Comparison of ENCODE assay signal across 8 cellular contexts in the genomic region with DNA sequence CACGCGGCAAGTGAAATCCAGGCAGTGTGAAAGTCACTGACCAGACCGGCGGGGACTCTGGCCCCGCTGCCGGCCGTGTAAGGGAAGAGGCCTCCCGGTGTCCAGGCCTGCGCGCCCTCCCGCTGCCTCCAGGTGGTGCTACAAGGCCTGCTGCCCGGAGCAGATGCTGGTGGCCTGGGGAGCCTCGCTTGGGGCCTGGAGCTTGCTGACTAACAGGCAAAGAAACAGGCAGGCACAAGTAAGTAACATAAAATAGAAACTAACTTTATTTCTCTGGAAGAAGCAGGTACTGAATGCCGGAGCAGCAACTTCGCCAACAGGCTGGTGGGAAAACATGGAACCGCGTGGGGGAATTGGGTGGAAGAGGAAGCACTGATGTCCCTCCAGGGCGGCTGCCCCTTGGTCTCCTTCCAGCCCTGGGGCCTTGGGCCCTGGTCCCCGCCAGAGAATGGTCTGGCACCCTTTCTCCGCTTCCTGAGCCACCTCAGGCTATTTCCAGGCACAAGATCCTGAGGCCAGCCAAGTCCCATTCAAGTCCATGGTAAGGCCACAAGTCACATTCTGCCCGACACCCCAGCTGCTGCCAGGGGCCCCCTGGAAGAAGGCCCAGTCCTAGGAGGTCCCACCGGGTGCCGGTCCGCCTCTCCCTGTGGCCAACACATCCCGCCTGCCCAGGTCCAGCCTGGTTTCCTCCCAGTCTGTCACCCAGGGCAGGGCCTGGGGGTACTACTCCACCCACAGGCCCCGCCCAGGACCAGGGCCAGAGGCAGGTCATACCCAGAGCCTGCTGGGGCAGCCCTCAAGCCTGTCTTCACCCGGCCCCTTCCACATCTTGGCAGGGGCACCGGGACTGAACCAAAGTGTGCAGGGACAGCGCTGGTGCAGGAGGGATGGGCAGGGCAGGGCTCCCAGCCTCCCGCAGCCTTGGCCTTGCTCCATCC. TPM values are rescaled to one million over a fixed set of nuclear protein-coding genes. Genes with fewer than 3 reads are reported as not detected.
DNase-seq lines count a peak whose midpoint lies in the region; ATAC-seq and TF ChIP-seq lines count a peak whose summit lies in the region.

No MANE protein-coding gene starts in this region.

- no peaks in the 10 kb centered on the region for H3K27me3 ChIP-seq in CD4-positive, alpha-beta memory T cell (ENCODE audit: insufficient read depth, low read length)
- H3K27me3 ChIP-seq in esophagus squamous epithelium: no peaks in the 10 kb centered on the region

- 7 to 51% methylated on average over 9 to 19 of the region's 30 CpGs for WGBS in esophagus squamous epithelium, 2 donors

- H3K9me3 Mint-ChIP-seq in CD4-positive, alpha-beta memory T cell: peaks cover 0 to 2% (median 0%) of the 10 kb centered on the region in 8 donors
- H3K9me3 Mint-ChIP-seq in activated T-cell treated with anti-CD3 and anti-CD28 coated beads, Interleukin-2, amount 50 U/mL, for 4 hours: no peaks in the 10 kb centered on the region
- no peaks in the 10 kb centered on the region for H3K9me3 Mint-ChIP-seq in nephron progenitor cell
- H3K9me3 Mint-ChIP-seq in stimulated activated effector memory CD8-positive, alpha-beta T cell treated with anti-CD3 and anti-CD28 coated beads, Interleukin-12 subunit alpha, Interleukin-12 subunit beta, amount 100 ng/mL, for 72 hours: no peaks in the 10 kb centered on the region

- no peaks in the 10 kb centered on the region for H3K9me3 ChIP-seq in CD4-positive, alpha-beta memory T cell (ENCODE audit: control insufficient read depth in 1 of 2, low read length in 2 of 2)
- H3K9me3 ChIP-seq in esophagus squamous epithelium: no peaks in the 10 kb centered on the region

- H3K36me3 Mint-ChIP-seq in CD4-positive, alpha-beta memory T cell: peaks cover 0 to 16% of the 10 kb centered on the region in 2 donors
- H3K36me3 Mint-ChIP-seq in activated T-cell treated with anti-CD3 and anti-CD28 coated beads, Interleukin-2, amount 50 U/mL, for 4 hours (ENCODE audit: insufficient read depth): no peaks in the 10 kb centered on the region
- H3K36me3 Mint-ChIP-seq in nephron progenitor cell (ENCODE audit: low read depth): peaks cover 4% of the 10 kb centered on the region
- peaks cover 22% of the 10 kb centered on the region for H3K36me3 Mint-ChIP-seq in stimulated activated effector memory CD8-positive, alpha-beta T cell treated with anti-CD3 and anti-CD28 coated beads, Interleukin-12 subunit alpha, Interleukin-12 subunit beta, amount 100 ng/mL, for 72 hours

- DNase-seq in CD4-positive, alpha-beta memory T cell: peak; percentile 30 to 54 (median 43)
- DNase-seq in OCI-M2 (lab: John Stamatoyannopoulos, UW; ENCODE audit: unreplicated experiment) (peak; percentile 2), esophagus squamous epithelium (lab: John Stamatoyannopoulos, UW) (no peak), nephron progenitor cell (peak; percentile 91)
- DNase-seq in activated T-cell treated with anti-CD3 and anti-CD28 coated beads, Interleukin-2, amount 50 U/mL, for 4 hours: peak; percentile 59
- DNase-seq in stimulated activated effector memory CD8-positive, alpha-beta T cell treated with anti-CD3 and anti-CD28 coated beads, Interleukin-12 subunit alpha, Interleukin-12 subunit beta, amount 100 ng/mL, for 72 hours (ENCODE audit: low spot score in 2 of 2): peak; percentile 66 to 81

- no peak overlapping the region for H3K4me3 Mint-ChIP-seq in CD4-positive, alpha-beta memory T cell
- H3K4me3 Mint-ChIP-seq in activated T-cell treated with anti-CD3 and anti-CD28 coated beads, Interleukin-2, amount 50 U/mL, for 4 hours: no peak overlapping the region
- H3K4me3 Mint-ChIP-seq in nephron progenitor cell: no peak overlapping the region
- no peak overlapping the region for H3K4me3 Mint-ChIP-seq in stimulated activated effector memory CD8-positive, alpha-beta T cell treated with anti-CD3 and anti-CD28 coated beads, Interleukin-12 subunit alpha, Interleukin-12 subunit beta, amount 100 ng/mL, for 72 hours

- peaks cover 8% of the 10 kb centered on the region for H3K4me1 ChIP-seq in CD4-positive, alpha-beta memory T cell (ENCODE audit: insufficient read depth, low read length)
- H3K4me1 ChIP-seq in esophagus squamous epithelium: peaks cover 13 to 35% (median 18%) of the 10 kb centered on the region in 3 donors

- peak overlapping the region in 2 of 7 donors; percentile 47 to 48 for H3K27ac Mint-ChIP-seq in CD4-positive, alpha-beta memory T cell
- peak overlapping the region; percentile 19 for H3K27ac Mint-ChIP-seq in nephron progenitor cell
- peak overlapping the region; percentile 78 for H3K27ac Mint-ChIP-seq in stimulated activated effector memory CD8-positive, alpha-beta T cell treated with anti-CD3 and anti-CD28 coated beads, Interleukin-12 subunit alpha, Interleukin-12 subunit beta, amount 100 ng/mL, for 72 hours

- CTCF ChIA-PET in CD4-positive, alpha-beta memory T cell (lab: Charles Lee; ENCODE audit: partially characterized antibody): interaction anchor here (0.8 to 3.5 kb wide), 3 partner anchors 26 to 50 kb away, joined by 3 to 65 read pairs (median 4); no protein-coding TSS in a partner anchor

- H3K27ac ChIP-seq in CD4-positive, alpha-beta memory T cell (ENCODE audit: low read depth, low read length): no peak overlapping the region
- H3K27ac ChIP-seq in esophagus squamous epithelium: peak overlapping the region; percentile 86 to 94 (median 91)

- TF ChIP-seq POLR2A in esophagus squamous epithelium (IDR thresholded peaks at IDR 0.05): no peak

- no peaks in the 10 kb centered on the region for H3K36me3 ChIP-seq in CD4-positive, alpha-beta memory T cell (ENCODE audit: insufficient read depth, low read length)
- H3K36me3 ChIP-seq in esophagus squamous epithelium: peaks cover 10 to 37% (median 22%) of the 10 kb centered on the region in 3 donors

- POLR2A ChIA-PET in CD4-positive, alpha-beta memory T cell (lab: Charles Lee; ENCODE audit: partially characterized antibody): interaction anchor here (1.3 to 2.5 kb wide), 2 partner anchors 44 to 52 kb away, joined by 5 to 9 read pairs; no protein-coding TSS in a partner anchor

- ATAC-seq in HG02642 (IDR thresholded peaks at IDR 0.05; ENCODE audit: poor library complexity, unreplicated experiment): peak; percentile 56
- peak; percentile 82 to 86 for ATAC-seq in activated T-cell treated with anti-CD3 and anti-CD28 coated beads, Interleukin-2, amount 50 U/mL, for 4 hours
- peak; percentile 88 for ATAC-seq in stimulated activated effector memory CD8-positive, alpha-beta T cell treated with anti-CD3 and anti-CD28 coated beads, Interleukin-12 subunit alpha, Interleukin-12 subunit beta, amount 100 ng/mL, for 72 hours
- ATAC-seq in GM18909 (IDR thresholded peaks at IDR 0.05; ENCODE audit: poor library complexity, unreplicated experiment): no peak

- peaks cover 5 to 8% (median 7%) of the 10 kb centered on the region in 4 donors for H3K4me1 Mint-ChIP-seq in CD4-positive, alpha-beta memory T cell
- peaks cover 7% of the 10 kb centered on the region for H3K4me1 Mint-ChIP-seq in activated T-cell treated with anti-CD3 and anti-CD28 coated beads, Interleukin-2, amount 50 U/mL, for 4 hours (ENCODE audit: low read depth)
- H3K4me1 Mint-ChIP-seq in nephron progenitor cell: peaks cover 21% of the 10 kb centered on the region
- H3K4me1 Mint-ChIP-seq in stimulated activated effector memory CD8-positive, alpha-beta T cell treated with anti-CD3 and anti-CD28 coated beads, Interleukin-12 subunit alpha, Interleukin-12 subunit beta, amount 100 ng/mL, for 72 hours: peaks cover 14% of the 10 kb centered on the region

- H3K4me3 ChIP-seq in CD4-positive, alpha-beta memory T cell (ENCODE audit: low read length in 2 of 2): no peak overlapping the region
- H3K4me3 ChIP-seq in esophagus squamous epithelium: no peak overlapping the region

- H3K27me3 Mint-ChIP-seq in CD4-positive, alpha-beta memory T cell: no peaks in the 10 kb centered on the region
- no peaks in the 10 kb centered on the region for H3K27me3 Mint-ChIP-seq in activated T-cell treated with anti-CD3 and anti-CD28 coated beads, Interleukin-2, amount 50 U/mL, for 4 hours (ENCODE audit: low read depth)
- peaks cover 6% of the 10 kb centered on the region for H3K27me3 Mint-ChIP-seq in nephron progenitor cell (ENCODE audit: low read depth, poor library complexity)

- intact Hi-C loops in CD4-positive, alpha-beta memory T cell (cut with micrococcal nuclease): loop anchor here (1.0 kb wide), 2 partner anchors 31 to 52 kb away; no protein-coding TSS in a partner anchor
- intact Hi-C loops in esophagus squamous epithelium (cut with DNase I): loop anchor here (5.0 kb wide), 1 partner anchor 34 kb away; no protein-coding TSS in a partner anchor

- TF ChIP-seq CTCF in esophagus squamous epithelium (IDR thresholded peaks at IDR 0.05) (peak; percentile 83 to 98 (median 96)), nephron progenitor cell (IDR thresholded peaks at IDR 0.05) (peak; percentile 94)

RNA-seq across cellular contexts. Expression of a gene that starts 45.0 kb away (rescaled TPM):
- 100 to 1,000 TPM; 136 to 164 TPM for total RNA-seq in CD4-positive, alpha-beta memory T cell
- 1 to 10 TPM in 1 of 2 donors, under 1 TPM in 1; 0.18 to 3.4 TPM for polyA plus RNA-seq in CD4-positive, alpha-beta memory T cell
- 10 to 100 TPM; 33.3 to 41.2 (median 40.7) TPM for total RNA-seq in activated T-cell treated with anti-CD3 and anti-CD28 coated beads, Interleukin-2, amount 50 U/mL, for 4 hours
- 10 to 100 TPM; 18.4 to 45.7 (median 42.8) TPM for total RNA-seq in esophagus squamous epithelium

RNA-seq across cellular contexts. Expression of a gene that starts 51.7 kb away (rescaled TPM):
- not detected for total RNA-seq in CD4-positive, alpha-beta memory T cell
- polyA plus RNA-seq in CD4-positive, alpha-beta memory T cell: not detected
- total RNA-seq in activated T-cell treated with anti-CD3 and anti-CD28 coated beads, Interleukin-2, amount 50 U/mL, for 4 hours: under 1 TPM; 0.08 to 0.24 (median 0.13) TPM
- 10 to 100 TPM; 11.1 to 51.6 (median 32.2) TPM for total RNA-seq in esophagus squamous epithelium

Comparison
In these comparisons a context has a peak if more than half of its experiments do, and no peak if none do; other contexts are left out.
1. RNA of a gene that starts 51.7 kb away (total RNA-seq): 11.1 to 51.6 TPM in esophagus squamous epithelium; 0.08 to 0.24 TPM in activated T-cell treated with anti-CD3 and anti-CD28 coated beads, Interleukin-2, amount 50 U/mL, for 4 hours and not detected in CD4-positive, alpha-beta memory T cell; every median in the first group is over 4 times any median in the second.